In the genomic region with DNA sequence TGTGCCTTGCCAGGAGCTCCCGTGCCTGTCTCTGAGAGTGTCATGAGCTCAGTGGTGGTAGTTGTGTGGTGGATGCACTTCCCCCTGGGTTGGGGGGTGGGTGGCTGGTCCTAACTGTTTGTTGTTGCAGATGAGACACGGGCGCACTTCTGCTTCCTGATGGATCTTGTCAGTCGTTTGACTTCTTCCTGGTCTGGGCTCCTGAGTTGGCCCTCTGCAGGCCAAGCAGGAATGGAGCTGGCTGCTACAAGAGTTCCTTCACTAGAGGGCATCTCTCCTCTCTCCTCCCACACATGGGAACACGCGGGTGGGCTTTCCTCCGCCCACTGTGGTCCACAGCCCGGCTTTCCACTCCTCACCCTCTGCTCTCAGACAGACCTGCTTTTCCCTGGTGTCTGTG, we compare ENCODE assay signal across 1 cellular context.
TF ChIP-seq lines count a peak whose summit lies in the region.

No MANE protein-coding gene starts in this region.

TF ChIP-seq in K562, 482 proteins besides CTCF, POLR2A, EP300 and RAD21:
- TF ChIP-seq ZNF212 (CRISPR knock-in tag; IDR thresholded peaks at IDR 0.05) (no peak), ELF1 (tag; IDR thresholded peaks at IDR 0.05) (0 out of 2 replicates have a peak, but pooled peaks have one; percentile 19)
TF ChIP-seq in K562: peak in this region for 1.
